In genomic region chr7:150977382-150978135, GRCh38 we compare ENCODE assay signal across 8 cellular contexts. TPM values are rescaled to one million over a fixed set of nuclear protein-coding genes. Genes with fewer than 3 reads are reported as not detected.
DNase-seq lines count a peak whose midpoint lies in the region; ATAC-seq and TF ChIP-seq lines count a peak whose summit lies in the region.

No MANE protein-coding gene starts in this region.

- H3K27ac ChIP-seq in mammary epithelial cell (ENCODE audit: insufficient read depth, low read depth, low read length) (no peak overlapping the region), upper lobe of right lung (no peak overlapping the region)

- no peak overlapping the region for H2AFZ ChIP-seq in mammary epithelial cell (ENCODE audit: low read depth, low read length)

- H3K4me3 Mint-ChIP-seq in MCF 10A (ENCODE audit: unreplicated experiment) (peak overlapping the region; percentile 39), activated B cell treated with CpG ODN at 0.5 μM for 24 hours (peak overlapping the region; percentile 74), immature natural killer cell (peak overlapping the region; percentile 74 to 78 (median 75))

- ATAC-seq in activated B cell treated with CpG ODN at 0.5 μM for 24 hours (ENCODE audit: low read depth) (no peak), upper lobe of right lung (no peak)

- no peaks in the 10 kb centered on the region for H3K79me2 ChIP-seq in mammary epithelial cell (ENCODE audit: insufficient read depth, low read length)

- no peak overlapping the region for H3K4me3 ChIP-seq in mammary epithelial cell (replicated peaks in 1 of 3; ENCODE audit: insufficient read depth in 1 of 3, low read depth in 2 of 3, low read length in 3 of 3)
- peak overlapping the region; percentile 23 for H3K4me3 ChIP-seq in upper lobe of right lung

- in situ Hi-C loops in mammary epithelial cell (cut with MboI; ENCODE audit: low sequenced_read_pairs in 2 of 2), result no loop called here

- CTCF ChIA-PET in MCF 10A (lab: Yijun Ruan, JAX) (interaction anchor here (0.9 to 1.6 kb wide), 5 partner anchors 7 to 79 kb away, joined by 3 to 7 read pairs (median 5); no protein-coding TSS in a partner anchor), mammary epithelial cell (lab: Charles Lee; ENCODE audit: low non-redundant PET) (no interaction called here), activated B cell treated with CpG ODN at 0.5 μM for 24 hours (lab: Charles Lee) (no interaction called here)

- no peak overlapping the region for H3K4me2 ChIP-seq in mammary epithelial cell (ENCODE audit: insufficient read depth, low read depth, low read length)

- TF ChIP-seq CTCF in MCF 10A (IDR thresholded peaks at IDR 0.05; ENCODE audit: unreplicated experiment) (no peak), mammary epithelial cell (conservative IDR thresholded peaks at IDR 0.05 in 1 of 2, IDR thresholded peaks at IDR 0.05 in 1 of 2; ENCODE audit: extremely low read depth in 1 of 2, insufficient read depth in 1 of 2, low read depth in 1 of 2, low read length in 2 of 2) (no peak), activated B cell treated with CpG ODN at 0.5 μM for 24 hours (IDR thresholded peaks at IDR 0.05) (no peak), upper lobe of right lung (IDR thresholded peaks at IDR 0.05) (no peak)

- H3K36me3 ChIP-seq in mammary epithelial cell (ENCODE audit: insufficient read depth, low read length), result no peaks in the 10 kb centered on the region
- no peaks in the 10 kb centered on the region for H3K36me3 ChIP-seq in upper lobe of right lung

- H3K27ac Mint-ChIP-seq in MCF 10A (ENCODE audit: low read depth, unreplicated experiment) (no peak overlapping the region), activated B cell treated with CpG ODN at 0.5 μM for 24 hours (no peak overlapping the region), immature natural killer cell (no peak overlapping the region)

- no peaks in the 10 kb centered on the region for H3K36me3 Mint-ChIP-seq in MCF 10A (ENCODE audit: insufficient read depth, unreplicated experiment)
- H3K36me3 Mint-ChIP-seq in activated B cell treated with CpG ODN at 0.5 μM for 24 hours (ENCODE audit: low read depth), result no peaks in the 10 kb centered on the region
- H3K36me3 Mint-ChIP-seq in immature natural killer cell, result peaks cover 3 to 7% (median 4%) of the 10 kb centered on the region in 3 donors

- intact Hi-C loops in MCF 10A (cut with micrococcal nuclease), result no loop called here
- intact Hi-C loops in mammary epithelial cell (cut with micrococcal nuclease), result no loop called here
- intact Hi-C loops in activated B cell treated with CpG ODN at 0.5 μM for 24 hours (cut with micrococcal nuclease), result loop anchor here (5.0 to 10.0 kb wide), 2 partner anchors 545 to 1263 kb away; a partner anchor contains a TSS
- intact Hi-C loops in upper lobe of right lung (cut with DNase I), result no loop called here

- no peak overlapping the region for H3K9ac ChIP-seq in mammary epithelial cell (ENCODE audit: insufficient read depth, low read length)

- BruUV-seq in MCF 10A (replicated peaks; lab: Mats Ljungman, UMichigan), result no TSS peak
- BruUV-seq in mammary epithelial cell (replicated peaks; lab: Mats Ljungman, UMichigan), result no TSS peak

- 56% methylated on average over 3 of the region's 65 CpGs for WGBS in mammary epithelial cell (ENCODE audit: low coverage, missing lambda C conversion rate)

- no peaks in the 10 kb centered on the region for H3K9me3 ChIP-seq in mammary epithelial cell (replicated peaks; ENCODE audit: insufficient read depth, low read length)
- H3K9me3 ChIP-seq in upper lobe of right lung, result no peaks in the 10 kb centered on the region

- peaks cover 57% of the 10 kb centered on the region for H3K27me3 Mint-ChIP-seq in MCF 10A (ENCODE audit: insufficient read depth, unreplicated experiment)
- peaks cover 43% of the 10 kb centered on the region for H3K27me3 Mint-ChIP-seq in activated B cell treated with CpG ODN at 0.5 μM for 24 hours
- peaks cover 26 to 37% (median 36%) of the 10 kb centered on the region in 3 donors for H3K27me3 Mint-ChIP-seq in immature natural killer cell (ENCODE audit: low read depth in 3 of 3)

- H3K4me1 ChIP-seq in mammary epithelial cell (ENCODE audit: insufficient read depth, low read length) (peaks cover 6% of the 10 kb centered on the region), upper lobe of right lung (peaks cover 14% of the 10 kb centered on the region)

- H3K27me3 ChIP-seq in mammary epithelial cell (ENCODE audit: insufficient read depth, low read length) (peaks cover 25% of the 10 kb centered on the region), upper lobe of right lung (peaks cover 54% of the 10 kb centered on the region)

- POLR2A ChIA-PET in MCF 10A (lab: Yijun Ruan, JAX) (no interaction called here), activated B cell treated with CpG ODN at 0.5 μM for 24 hours (lab: Charles Lee) (no interaction called here)

- H3K4me1 Mint-ChIP-seq in MCF 10A (ENCODE audit: insufficient read depth, unreplicated experiment) (peaks cover 14% of the 10 kb centered on the region), activated B cell treated with CpG ODN at 0.5 μM for 24 hours (peaks cover 43% of the 10 kb centered on the region), immature natural killer cell (peaks cover 30 to 35% of the 10 kb centered on the region in 2 donors)

- H4K20me1 ChIP-seq in mammary epithelial cell (ENCODE audit: insufficient read depth, low read length), result no peaks in the 10 kb centered on the region

- dilution Hi-C loops in mammary epithelial cell (cut with HindIII; ENCODE audit: low sequenced_read_pairs), result no loop called here

- DNase-seq in MCF 10A (ENCODE audit: unreplicated experiment), result no peak
- no peak for DNase-seq in mammary epithelial cell
- no peak for DNase-seq in activated B cell treated with CpG ODN at 0.5 μM for 24 hours
- no peak for DNase-seq in immature natural killer cell
- no peak for DNase-seq in upper lobe of right lung
- no peak for DNase-seq in GM19238 (ENCODE audit: insufficient read length, low spot score)
- DNase-seq in NOMO-1 (lab: John Stamatoyannopoulos, UW; ENCODE audit: unreplicated experiment in 2 of 2), result no peak
- DNase-seq in cerebellar nuclear complex (lab: John Stamatoyannopoulos, UW), result no peak

- H3K9me3 Mint-ChIP-seq in MCF 10A (ENCODE audit: unreplicated experiment) (no peaks in the 10 kb centered on the region), activated B cell treated with CpG ODN at 0.5 μM for 24 hours (no peaks in the 10 kb centered on the region), immature natural killer cell (peaks cover 0 to 4% (median 0%) of the 10 kb centered on the region in 6 donors)

RNA-seq across cellular contexts. Expression of gene KCNH2, which starts 0.6 kb away (rescaled TPM):
- total RNA-seq in MCF 10A (2022) (0.09 TPM in 1 of 2 replicates, not detected in the other), mammary epithelial cell (1 to 10 TPM in 1 of 2 donors, not detected in 1; 1.5 TPM), activated B cell treated with CpG ODN at 0.5 μM for 24 hours (0.12 and 0.29 TPM in 2 replicates), upper lobe of right lung (3.6 TPM)
- polyA plus RNA-seq in mammary epithelial cell (not detected), immature natural killer cell (not detected)
- polyA minus RNA-seq in mammary epithelial cell, result 0.47 TPM

RNA-seq across cellular contexts. Expression of gene NOS3, which starts 13.3 kb away (rescaled TPM):
- total RNA-seq in MCF 10A (2022) (0.20 and 0.30 TPM in 2 replicates), mammary epithelial cell (1 to 10 TPM in 1 of 2 donors, not detected in 1; 4.7 TPM), activated B cell treated with CpG ODN at 0.5 μM for 24 hours (0.10 and 0.22 TPM in 2 replicates), upper lobe of right lung (42.9 TPM)
- polyA plus RNA-seq in mammary epithelial cell (0.23 TPM), immature natural killer cell (1 to 10 TPM in 2 of 3 donors, under 1 TPM in 1; 0.21 to 4.9 (median 2.4) TPM)
- polyA minus RNA-seq in mammary epithelial cell, result not detected

RNA-seq across cellular contexts. Expression of gene ATG9B, which starts 46.7 kb away (rescaled TPM):
- total RNA-seq in MCF 10A (2022), result 0.12 and 0.29 TPM in 2 replicates
- total RNA-seq in mammary epithelial cell, result under 1 TPM; under 0.01 to 0.54 TPM
- 0.14 TPM for polyA plus RNA-seq in mammary epithelial cell
- polyA minus RNA-seq in mammary epithelial cell, result not detected
- total RNA-seq in activated B cell treated with CpG ODN at 0.5 μM for 24 hours, result 1.8 and 2.3 TPM in 2 replicates
- 1 to 10 TPM in 2 of 3 donors, not detected in 1; 1.9 to 5.7 TPM for polyA plus RNA-seq in immature natural killer cell
- 0.17 TPM for total RNA-seq in upper lobe of right lung

RNA-seq across cellular contexts. Expression of gene ABCB8, which starts 50.7 kb away (rescaled TPM):
- total RNA-seq in MCF 10A (2022), result 73.4 and 76.1 TPM in 2 replicates
- 10 to 100 TPM; 29.8 to 57.2 TPM for total RNA-seq in mammary epithelial cell
- 31.7 TPM for polyA plus RNA-seq in mammary epithelial cell
- 39.2 TPM for polyA minus RNA-seq in mammary epithelial cell
- total RNA-seq in activated B cell treated with CpG ODN at 0.5 μM for 24 hours, result 38.9 and 46.5 TPM in 2 replicates
- 10 to 100 TPM; 17.6 to 26.5 (median 23.3) TPM for polyA plus RNA-seq in immature natural killer cell
- total RNA-seq in upper lobe of right lung, result 40.6 TPM
